Comparison of ENCODE assay signal across 22 cellular contexts in genomic region chr2:44542520-44542919, GRCh38.
DNase-seq lines count a peak whose midpoint lies in the region; ATAC-seq, FAIRE-seq and TF ChIP-seq lines count a peak whose summit lies in the region.
"Had no signal": no experiment of that assay in that cellular context is flagged by ENCODE, and none has a peak within 500 bp of the region (broad histone marks: within the 10 kb centered on the region; RNA-seq: fewer than 3 reads in every experiment).

No MANE protein-coding gene starts in this region.

- no peaks in the 10 kb centered on the region for H3K27me3 Mint-ChIP-seq in mesothelial cell of epicardium (ENCODE audit: low read depth)
- H3K27me3 Mint-ChIP-seq: CD4-positive, alpha-beta memory T cell had no signal

- peak overlapping the region; percentile 30 for H3K4me2 ChIP-seq in K562 (ENCODE audit: insufficient read depth, low read length)
- H3K4me2 ChIP-seq: BLaER1 had no signal

- H3K36me3 ChIP-seq in HEK293 (ENCODE audit: control insufficient read depth in 2 of 2, insufficient read depth in 1 of 2, low read length in 2 of 2) (no peaks in the 10 kb centered on the region), K562 (ENCODE audit: control insufficient read depth, insufficient read depth, low read length) (no peaks in the 10 kb centered on the region)
- H3K36me3 ChIP-seq: BLaER1, SJSA1 had no signal

- BruUV-seq in K562 (replicated peaks; lab: Mats Ljungman, UMichigan): no TSS peak

- peak overlapping the region; percentile 7 for H3K27ac Mint-ChIP-seq in mesothelial cell of epicardium
- H3K27ac Mint-ChIP-seq: CD4-positive, alpha-beta memory T cell had no signal

- ATAC-seq in K562 (peak; percentile 80), GM19035 (IDR thresholded peaks at IDR 0.05; ENCODE audit: unreplicated experiment) (no peak), GM18907 (IDR thresholded peaks at IDR 0.05; ENCODE audit: unreplicated experiment) (no peak)
- ATAC-seq: Right ventricle myocardium inferior had no signal

- CTCF ChIA-PET in HEK293 (lab: Yijun Ruan, JAX): no interaction called here
- CTCF ChIA-PET in K562 (lab: Yijun Ruan, JAX; ENCODE audit: low intra/inter-chr PET ratio): no interaction called here

- no peaks in the 10 kb centered on the region for H4K20me1 ChIP-seq in K562 (replicated peaks; ENCODE audit: control insufficient read depth, insufficient read depth, low read length)
- H4K20me1 ChIP-seq: BLaER1 had no signal

- H3K9me1 ChIP-seq in K562 (ENCODE audit: control insufficient read depth, insufficient read depth, low read length): no peaks in the 10 kb centered on the region

- no peak for TF ChIP-seq POLR2A in K562 (conservative IDR thresholded peaks at IDR 0.05)

- no peak overlapping the region for H3K4me3 Mint-ChIP-seq in mesothelial cell of epicardium
- H3K4me3 Mint-ChIP-seq: CD4-positive, alpha-beta memory T cell had no signal

- peaks cover 19% of the 10 kb centered on the region for H3K4me1 Mint-ChIP-seq in mesothelial cell of epicardium

- H3K9me3 ChIP-seq in HEK293 (ENCODE audit: control insufficient read depth, insufficient read depth, low read depth, low read length) (no peaks in the 10 kb centered on the region), K562 (replicated peaks; ENCODE audit: control insufficient read depth, insufficient read depth, low read depth, low read length) (no peaks in the 10 kb centered on the region)
- H3K9me3 ChIP-seq: SJSA1 had no signal

- no peak for TF ChIP-seq RAD21 in K562 (CRISPR knock-in tag; conservative IDR thresholded peaks at IDR 0.05 in 1 of 2, IDR thresholded peaks at IDR 0.05 in 1 of 2)

- in situ Hi-C loops in K562 (cut with MboI): no loop called here

- TF ChIP-seq CTCF in HEK293 (tag by site-specific recombination; IDR thresholded peaks at IDR 0.05): no peak
- TF ChIP-seq CTCF in K562 (IDR thresholded peaks at IDR 0.05 in 2 of 3, conservative IDR thresholded peaks at IDR 0.05 in 1 of 3; ENCODE audit: insufficient read depth in 2 of 3, low read depth in 1 of 3, low read length in 3 of 3): no peak
- no peak for TF ChIP-seq CTCF in mesothelial cell of epicardium (IDR thresholded peaks at IDR 0.05; ENCODE audit: unreplicated experiment)

- POLR2A ChIA-PET in HEK293 (lab: Yijun Ruan, JAX): no interaction called here
- POLR2A ChIA-PET in K562 (lab: Yijun Ruan, JAX): interaction anchor here (0.7 to 1.7 kb wide), 3 partner anchors 13 to 690 kb away, joined by 3 to 4 read pairs (median 3); no protein-coding TSS in a partner anchor

- H3K79me2 ChIP-seq in K562 (ENCODE audit: control insufficient read depth, insufficient read depth, low read length): no peaks in the 10 kb centered on the region

- peak; percentile 77 for FAIRE-seq in K562 (lab: Jason Lieb, UNC)
- FAIRE-seq: GM12891 had no signal

- H3K4me1 ChIP-seq in HEK293 (ENCODE audit: control insufficient read depth, insufficient read depth, low read length) (peaks cover 18% of the 10 kb centered on the region), K562 (replicated peaks in 1 of 2; ENCODE audit: control insufficient read depth in 2 of 2, insufficient read depth in 2 of 2, low read length in 2 of 2) (peaks cover 8 to 10% of the 10 kb centered on the region in 2 experiments)
- H3K4me1 ChIP-seq: BLaER1, SJSA1 had no signal

- peak; percentile 91 for DNase-seq in OCI-M1 (lab: John Stamatoyannopoulos, UW)
- DNase-seq in K562 (ENCODE audit: extremely low read depth in 1 of 4, low spot score in 3 of 4): peak in 3 of 4 experiments; percentile 15 to 83 (median 57)
- no peak for DNase-seq in mesothelial cell of epicardium (ENCODE audit: low spot score in 2 of 2, unreplicated experiment in 2 of 2)
- no peak for DNase-seq in DMS114 treated with DMSO at 0.1 percent for 48 hours (lab: John Stamatoyannopoulos, UW; ENCODE audit: unreplicated experiment)
- DNase-seq in NCI-H128 (lab: John Stamatoyannopoulos, UW; ENCODE audit: unreplicated experiment): no peak
- DNase-seq: CD4-positive, alpha-beta memory T cell; DMS153; KG1; NCI-H1092; NCI-H1436 treated with DMSO at 0.1 percent for 48 hours; NCI-H2029; NCI-H2227 treated with DMSO at 0.1 percent for 48 hours; NCI-H524; NCI-H82; SW 1271 had no signal

- peak overlapping the region in 1 of 2 experiments; percentile 21; a peak in 1 of 4 replicates for H3K9ac ChIP-seq in K562 (ENCODE audit: insufficient read depth in 1 of 2, low read depth in 2 of 2, low read length in 2 of 2)
- H3K9ac ChIP-seq: BLaER1 had no signal

- H2AFZ ChIP-seq in K562 (ENCODE audit: low read depth, low read length): peak overlapping the region; percentile 6; the same call in 1 of the 2 replicates

- H3K27me3 ChIP-seq in K562 (ENCODE audit: control insufficient read depth in 2 of 2, insufficient read depth in 2 of 2, low read length in 2 of 2): no peaks in the 10 kb centered on the region
- H3K27me3 ChIP-seq: BLaER1, SJSA1 had no signal

- WGBS in K562 (ENCODE audit: insufficient coverage, low coverage, missing lambda C conversion rate): 0% methylated on average over 2 of the region's 2 CpGs

- peak; percentile 69; the same call in 1 of the 2 replicates for TF ChIP-seq EP300 in K562 (IDR thresholded peaks at IDR 0.05; ENCODE audit: low read length)

- H3K36me3 Mint-ChIP-seq in mesothelial cell of epicardium: peaks cover 2% of the 10 kb centered on the region

- H3K4me3 ChIP-seq in HEK293 (ENCODE audit: low read depth, low read length) (no peak overlapping the region), K562 (no peak overlapping the region)
- H3K4me3 ChIP-seq: BLaER1, SJSA1 had no signal

- intact Hi-C loops in K562 (cut with micrococcal nuclease): no loop called here

- H3K27ac ChIP-seq in HEK293 (ENCODE audit: extremely low read depth, low read depth, low read length) (no peak overlapping the region), K562 (ENCODE audit: extremely low read depth, low read depth, low read length) (peak overlapping the region; percentile 46; the same call in 1 of the 3 replicates)
- H3K27ac ChIP-seq: BLaER1, SJSA1 had no signal

- peaks cover 3% of the 10 kb centered on the region for H3K9me3 Mint-ChIP-seq in mesothelial cell of epicardium
- H3K9me3 Mint-ChIP-seq: CD4-positive, alpha-beta memory T cell had no signal

TF ChIP-seq in HEK293, 187 proteins besides CTCF, POLR2A, EP300 and RAD21:
- TF ChIP-seq, protein P1, sequence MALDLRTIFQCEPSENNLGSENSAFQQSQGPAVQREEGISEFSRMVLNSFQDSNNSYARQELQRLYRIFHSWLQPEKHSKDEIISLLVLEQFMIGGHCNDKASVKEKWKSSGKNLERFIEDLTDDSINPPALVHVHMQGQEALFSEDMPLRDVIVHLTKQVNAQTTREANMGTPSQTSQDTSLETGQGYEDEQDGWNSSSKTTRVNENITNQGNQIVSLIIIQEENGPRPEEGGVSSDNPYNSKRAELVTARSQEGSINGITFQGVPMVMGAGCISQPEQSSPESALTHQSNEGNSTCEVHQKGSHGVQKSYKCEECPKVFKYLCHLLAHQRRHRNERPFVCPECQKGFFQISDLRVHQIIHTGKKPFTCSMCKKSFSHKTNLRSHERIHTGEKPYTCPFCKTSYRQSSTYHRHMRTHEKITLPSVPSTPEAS (tag by site-specific recombination; IDR thresholded peaks at IDR 0.05): peak; percentile 66
- TF ChIP-seq, protein P2, sequence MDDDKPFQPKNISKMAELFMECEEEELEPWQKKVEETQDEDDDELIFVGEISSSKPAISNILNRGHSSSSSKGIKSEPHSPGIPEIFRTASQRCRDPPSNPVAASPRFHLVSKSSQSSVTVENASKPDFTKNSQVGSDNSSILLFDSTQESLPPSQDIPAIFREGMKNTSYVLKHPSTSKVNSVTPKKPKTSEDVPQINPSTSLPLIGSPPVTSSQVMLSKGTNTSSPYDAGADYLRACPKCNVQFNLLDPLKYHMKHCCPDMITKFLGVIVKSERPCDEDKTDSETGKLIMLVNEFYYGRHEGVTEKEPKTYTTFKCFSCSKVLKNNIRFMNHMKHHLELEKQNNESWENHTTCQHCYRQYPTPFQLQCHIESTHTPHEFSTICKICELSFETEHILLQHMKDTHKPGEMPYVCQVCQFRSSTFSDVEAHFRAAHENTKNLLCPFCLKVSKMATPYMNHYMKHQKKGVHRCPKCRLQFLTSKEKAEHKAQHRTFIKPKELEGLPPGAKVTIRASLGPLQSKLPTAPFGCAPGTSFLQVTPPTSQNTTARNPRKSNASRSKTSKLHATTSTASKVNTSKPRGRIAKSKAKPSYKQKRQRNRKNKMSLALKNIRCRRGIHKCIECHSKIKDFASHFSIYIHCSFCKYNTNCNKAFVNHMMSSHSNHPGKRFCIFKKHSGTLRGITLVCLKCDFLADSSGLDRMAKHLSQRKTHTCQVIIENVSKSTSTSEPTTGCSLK (tag by site-specific recombination; IDR thresholded peaks at IDR 0.05): no peak
TF ChIP-seq in HEK293: peak in this region for 1.

TF ChIP-seq in K562, 482 proteins besides CTCF, POLR2A, EP300 and RAD21 (continues in another document):
- TF ChIP-seq AFF1 (IDR thresholded peaks at IDR 0.05; ENCODE audit: low read depth in 1 of 2, partially characterized antibody in 2 of 2) (no peak), MYBL2 (IDR thresholded peaks at IDR 0.05; ENCODE audit: low read depth) (no peak), MYBL2 (CRISPR knock-in tag; IDR thresholded peaks at IDR 0.05; ENCODE audit: borderline replicate concordance) (no peak), SRF (CRISPR knock-in tag; IDR thresholded peaks at IDR 0.05) (no peak)

Comparison
In these comparisons a context has a peak if more than half of its experiments do, and no peak if none do; other contexts are left out.
1. DNase-seq: peak in OCI-M1 (single experiment) and K562 (3 of 4); none in mesothelial cell of epicardium (0 of 2), DMS114 treated with DMSO at 0.1 percent for 48 hours (single experiment) and NCI-H128 (single experiment).
2. Of the 44 proteins assayed by ChIP-seq in both K562 and HEK293: peak only in K562: KLF16 and PRDM10; only in HEK293: none; in both: none; in neither: 42.